1 cellular context compared by ENCODE assay signal in genomic region chr9:33350310-33350709, GRCh38.
TF ChIP-seq lines count a peak whose summit lies in the region.

No MANE protein-coding gene starts in this region.

TF ChIP-seq in GM23338, 12 proteins besides CTCF, POLR2A, EP300 and RAD21 (continued from another document):
- TF ChIP-seq ZNF462 (CRISPR knock-in tag; IDR thresholded peaks at IDR 0.05) (no peak), ETS1 (IDR thresholded peaks at IDR 0.05) (no peak), REST (IDR thresholded peaks at IDR 0.05; ENCODE audit: unreplicated experiment) (no peak), POLR2AphosphoS5 (IDR thresholded peaks at IDR 0.05; ENCODE audit: low read depth) (no peak), JUNB (IDR thresholded peaks at IDR 0.05; ENCODE audit: unreplicated experiment) (no peak), EZH2phosphoT487 (IDR thresholded peaks at IDR 0.05; ENCODE audit: unreplicated experiment) (no peak), EZH2 (IDR thresholded peaks at IDR 0.05; ENCODE audit: low read depth, unreplicated experiment) (no peak), NANOG (IDR thresholded peaks at IDR 0.05; ENCODE audit: borderline replicate concordance) (no peak), ZNF114 (CRISPR knock-in tag; IDR thresholded peaks at IDR 0.05) (no peak)
